In the genomic region with DNA sequence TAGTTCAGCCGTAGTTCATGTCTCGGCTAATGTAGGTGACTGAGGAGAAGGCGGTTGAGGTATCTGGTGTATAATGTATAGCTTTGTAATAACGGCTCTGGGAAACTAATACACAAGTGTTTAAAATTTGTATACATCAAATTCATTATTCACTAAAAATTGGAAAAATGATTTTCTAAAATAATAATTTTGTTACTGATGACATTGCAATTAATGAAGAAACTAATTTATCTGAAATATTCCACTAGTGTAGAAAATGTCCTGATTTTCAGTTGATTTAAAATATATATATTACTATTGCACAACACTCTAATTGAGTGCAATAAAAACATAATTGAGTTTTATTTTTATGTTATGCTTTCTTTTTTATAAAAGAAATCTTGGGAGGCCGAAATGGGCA, we compare ENCODE assay signal across 9 cellular contexts.
"Had no signal": no experiment of that assay in that cellular context is flagged by ENCODE, and none has a peak within 500 bp of the region (broad histone marks: within the 10 kb centered on the region; RNA-seq: fewer than 3 reads in every experiment).

No MANE protein-coding gene starts in this region.

- H2AFZ ChIP-seq: GM23338 had no signal

- ATAC-seq: GM23338, HCT116 had no signal

- FAIRE-seq: H1, H54 had no signal

- H3K36me3 Mint-ChIP-seq: IgD-negative memory B cell had no signal

- H3K4me2 ChIP-seq: GM23338 had no signal

- H3K4me3 Mint-ChIP-seq: GM23338, HFFc6, IgD-negative memory B cell had no signal

- H3K36me3 ChIP-seq: HAP-1 had no signal

- H3K4me1 Mint-ChIP-seq: GM23338, IgD-negative memory B cell had no signal

- H3K4me3 ChIP-seq: GM23338, HAP-1 had no signal

- H3K4me1 ChIP-seq: HAP-1 had no signal

- DNase-seq: HFFc6, KG1 had no signal

- H3K9me3 ChIP-seq: HAP-1 had no signal

- H3K27ac Mint-ChIP-seq: GM23338, HFFc6, IgD-negative memory B cell had no signal

- H3K27ac ChIP-seq: HL-60 had no signal

- H3K27me3 Mint-ChIP-seq: IgD-negative memory B cell had no signal
